ENCODE assay signal across 1 cellular context in genomic region chr21:27649323-27649722, GRCh38.
TF ChIP-seq lines count a peak whose summit lies in the region.

No MANE protein-coding gene starts in this region.

TF ChIP-seq in SK-N-SH, 30 proteins besides CTCF, POLR2A, EP300 and RAD21 (continued from another document):
- no peak for TF ChIP-seq ZBTB33 (IDR thresholded peaks at IDR 0.05; ENCODE audit: borderline replicate concordance, low read depth)
